In the genomic region with DNA sequence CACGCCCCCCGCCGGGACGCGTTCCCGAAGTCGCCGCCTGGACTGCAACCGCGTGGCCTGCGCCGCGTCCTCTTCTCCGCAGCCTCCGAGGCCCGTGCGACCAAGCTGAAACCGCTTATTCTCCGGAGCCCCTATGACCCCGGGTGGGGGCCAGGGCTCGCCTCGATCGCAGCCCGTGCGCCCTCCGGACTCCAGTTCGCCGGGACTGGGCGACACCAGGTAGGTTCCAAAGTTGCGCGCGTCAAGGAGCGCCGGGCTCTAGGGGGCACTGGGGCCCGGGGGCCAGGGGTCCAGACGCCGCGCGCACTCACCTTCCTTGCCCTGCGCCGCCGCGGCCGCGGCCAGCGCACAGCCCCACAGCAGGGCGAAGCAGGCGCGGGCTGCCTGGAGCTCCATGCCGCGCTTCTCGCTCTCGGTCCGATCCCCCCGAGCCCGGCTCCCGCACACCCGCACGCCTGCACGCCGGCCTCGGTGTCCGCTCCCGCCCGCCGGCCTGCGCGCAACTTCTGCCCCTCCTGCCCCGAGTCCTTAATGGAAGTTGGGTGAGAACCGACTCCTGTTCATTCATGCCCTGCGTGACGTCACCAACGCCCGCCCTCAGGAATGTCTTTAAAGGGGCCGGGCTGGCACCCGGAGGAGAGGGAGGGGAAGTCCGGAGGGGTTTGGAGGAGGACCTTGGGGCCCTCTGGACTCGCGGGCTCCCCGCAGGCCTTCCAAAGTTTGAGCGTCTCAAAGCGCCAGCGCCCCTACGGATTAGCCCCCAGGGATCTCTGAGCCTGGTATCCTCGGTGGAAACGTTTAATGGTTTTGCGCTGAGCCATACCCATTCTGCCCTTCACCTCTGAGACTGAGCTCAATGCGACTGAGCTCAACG, we compare ENCODE assay signal across 1 cellular context.
TF ChIP-seq lines count a peak whose summit lies in the region.

A gene (minus strand): TSS at position 533 of the 874 bp plus-strand sequence. CDS start 137 bp downstream, at position 396.

TF ChIP-seq in WTC11, 78 proteins besides CTCF, POLR2A, EP300 and RAD21 (continued from another document and continues in another):
- TF ChIP-seq, protein P1, sequence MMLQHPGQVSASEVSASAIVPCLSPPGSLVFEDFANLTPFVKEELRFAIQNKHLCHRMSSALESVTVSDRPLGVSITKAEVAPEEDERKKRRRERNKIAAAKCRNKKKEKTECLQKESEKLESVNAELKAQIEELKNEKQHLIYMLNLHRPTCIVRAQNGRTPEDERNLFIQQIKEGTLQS (CRISPR knock-in tag; conservative IDR thresholded peaks at IDR 0.05) = no peak
- TF ChIP-seq ATF1 (CRISPR knock-in tag; IDR thresholded peaks at IDR 0.05) (no peak), MYBL2 (CRISPR knock-in tag; IDR thresholded peaks at IDR 0.05) (no peak; the same call in 1 of the 2 replicates), CBFB (CRISPR knock-in tag; IDR thresholded peaks at IDR 0.05; ENCODE audit: low read depth) (0 out of 2 replicates have a peak, but pooled peaks have one; percentile 61), SP1 (CRISPR knock-in tag; conservative IDR thresholded peaks at IDR 0.05) (peak; percentile 75), NFYB (CRISPR knock-in tag; conservative IDR thresholded peaks at IDR 0.05; ENCODE audit: low read depth) (no peak), SMAD4 (CRISPR knock-in tag; IDR thresholded peaks at IDR 0.05) (no peak), IRF2 (CRISPR knock-in tag; IDR thresholded peaks at IDR 0.05; ENCODE audit: borderline replicate concordance, low read depth) (no peak), SMAD3 (CRISPR knock-in tag; IDR thresholded peaks at IDR 0.05; ENCODE audit: borderline replicate concordance) (peak; percentile 42; the same call in 1 of the 2 replicates), JUN (CRISPR knock-in tag; IDR thresholded peaks at IDR 0.05) (no peak), SOX15 (CRISPR knock-in tag; IDR thresholded peaks at IDR 0.05) (no peak), RELA (CRISPR knock-in tag; IDR thresholded peaks at IDR 0.05; ENCODE audit: borderline replicate concordance) (no peak), GTF2I (CRISPR knock-in tag; conservative IDR thresholded peaks at IDR 0.05) (no peak), ZNF317 (CRISPR knock-in tag; IDR thresholded peaks at IDR 0.05; ENCODE audit: borderline replicate concordance, low read depth) (no peak), ZBTB21 (CRISPR knock-in tag; IDR thresholded peaks at IDR 0.05; ENCODE audit: borderline replicate concordance) (no peak; the same call in 1 of the 2 replicates), TEAD1 (CRISPR knock-in tag; IDR thresholded peaks at IDR 0.05) (peak; percentile 86), FOXK1 (CRISPR knock-in tag; IDR thresholded peaks at IDR 0.05) (peak; percentile 43; the same call in 1 of the 2 replicates), EMX1 (CRISPR knock-in tag; IDR thresholded peaks at IDR 0.05) (no peak), PRRX2 (CRISPR knock-in tag; IDR thresholded peaks at IDR 0.05) (no peak), ZNF416 (CRISPR knock-in tag; IDR thresholded peaks at IDR 0.05) (no peak), TP53 (CRISPR knock-in tag; IDR thresholded peaks at IDR 0.05) (peak; percentile 73; the same call in 1 of the 2 replicates)
- TF ChIP-seq, protein P2, sequence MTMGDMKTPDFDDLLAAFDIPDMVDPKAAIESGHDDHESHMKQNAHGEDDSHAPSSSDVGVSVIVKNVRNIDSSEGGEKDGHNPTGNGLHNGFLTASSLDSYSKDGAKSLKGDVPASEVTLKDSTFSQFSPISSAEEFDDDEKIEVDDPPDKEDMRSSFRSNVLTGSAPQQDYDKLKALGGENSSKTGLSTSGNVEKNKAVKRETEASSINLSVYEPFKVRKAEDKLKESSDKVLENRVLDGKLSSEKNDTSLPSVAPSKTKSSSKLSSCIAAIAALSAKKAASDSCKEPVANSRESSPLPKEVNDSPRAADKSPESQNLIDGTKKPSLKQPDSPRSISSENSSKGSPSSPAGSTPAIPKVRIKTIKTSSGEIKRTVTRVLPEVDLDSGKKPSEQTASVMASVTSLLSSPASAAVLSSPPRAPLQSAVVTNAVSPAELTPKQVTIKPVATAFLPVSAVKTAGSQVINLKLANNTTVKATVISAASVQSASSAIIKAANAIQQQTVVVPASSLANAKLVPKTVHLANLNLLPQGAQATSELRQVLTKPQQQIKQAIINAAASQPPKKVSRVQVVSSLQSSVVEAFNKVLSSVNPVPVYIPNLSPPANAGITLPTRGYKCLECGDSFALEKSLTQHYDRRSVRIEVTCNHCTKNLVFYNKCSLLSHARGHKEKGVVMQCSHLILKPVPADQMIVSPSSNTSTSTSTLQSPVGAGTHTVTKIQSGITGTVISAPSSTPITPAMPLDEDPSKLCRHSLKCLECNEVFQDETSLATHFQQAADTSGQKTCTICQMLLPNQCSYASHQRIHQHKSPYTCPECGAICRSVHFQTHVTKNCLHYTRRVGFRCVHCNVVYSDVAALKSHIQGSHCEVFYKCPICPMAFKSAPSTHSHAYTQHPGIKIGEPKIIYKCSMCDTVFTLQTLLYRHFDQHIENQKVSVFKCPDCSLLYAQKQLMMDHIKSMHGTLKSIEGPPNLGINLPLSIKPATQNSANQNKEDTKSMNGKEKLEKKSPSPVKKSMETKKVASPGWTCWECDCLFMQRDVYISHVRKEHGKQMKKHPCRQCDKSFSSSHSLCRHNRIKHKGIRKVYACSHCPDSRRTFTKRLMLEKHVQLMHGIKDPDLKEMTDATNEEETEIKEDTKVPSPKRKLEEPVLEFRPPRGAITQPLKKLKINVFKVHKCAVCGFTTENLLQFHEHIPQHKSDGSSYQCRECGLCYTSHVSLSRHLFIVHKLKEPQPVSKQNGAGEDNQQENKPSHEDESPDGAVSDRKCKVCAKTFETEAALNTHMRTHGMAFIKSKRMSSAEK (CRISPR knock-in tag; IDR thresholded peaks at IDR 0.05; ENCODE audit: borderline replicate concordance) = no peak
- TF ChIP-seq, protein P3, sequence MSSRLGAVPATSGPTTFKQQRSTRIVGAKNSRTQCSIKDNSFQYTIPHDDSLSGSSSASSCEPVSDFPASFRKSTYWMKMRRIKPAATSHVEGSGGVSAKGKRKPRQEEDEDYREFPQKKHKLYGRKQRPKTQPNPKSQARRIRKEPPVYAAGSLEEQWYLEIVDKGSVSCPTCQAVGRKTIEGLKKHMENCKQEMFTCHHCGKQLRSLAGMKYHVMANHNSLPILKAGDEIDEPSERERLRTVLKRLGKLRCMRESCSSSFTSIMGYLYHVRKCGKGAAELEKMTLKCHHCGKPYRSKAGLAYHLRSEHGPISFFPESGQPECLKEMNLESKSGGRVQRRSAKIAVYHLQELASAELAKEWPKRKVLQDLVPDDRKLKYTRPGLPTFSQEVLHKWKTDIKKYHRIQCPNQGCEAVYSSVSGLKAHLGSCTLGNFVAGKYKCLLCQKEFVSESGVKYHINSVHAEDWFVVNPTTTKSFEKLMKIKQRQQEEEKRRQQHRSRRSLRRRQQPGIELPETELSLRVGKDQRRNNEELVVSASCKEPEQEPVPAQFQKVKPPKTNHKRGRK (CRISPR knock-in tag; IDR thresholded peaks at IDR 0.05; ENCODE audit: borderline replicate concordance) = no peak
- TF ChIP-seq, protein P4, sequence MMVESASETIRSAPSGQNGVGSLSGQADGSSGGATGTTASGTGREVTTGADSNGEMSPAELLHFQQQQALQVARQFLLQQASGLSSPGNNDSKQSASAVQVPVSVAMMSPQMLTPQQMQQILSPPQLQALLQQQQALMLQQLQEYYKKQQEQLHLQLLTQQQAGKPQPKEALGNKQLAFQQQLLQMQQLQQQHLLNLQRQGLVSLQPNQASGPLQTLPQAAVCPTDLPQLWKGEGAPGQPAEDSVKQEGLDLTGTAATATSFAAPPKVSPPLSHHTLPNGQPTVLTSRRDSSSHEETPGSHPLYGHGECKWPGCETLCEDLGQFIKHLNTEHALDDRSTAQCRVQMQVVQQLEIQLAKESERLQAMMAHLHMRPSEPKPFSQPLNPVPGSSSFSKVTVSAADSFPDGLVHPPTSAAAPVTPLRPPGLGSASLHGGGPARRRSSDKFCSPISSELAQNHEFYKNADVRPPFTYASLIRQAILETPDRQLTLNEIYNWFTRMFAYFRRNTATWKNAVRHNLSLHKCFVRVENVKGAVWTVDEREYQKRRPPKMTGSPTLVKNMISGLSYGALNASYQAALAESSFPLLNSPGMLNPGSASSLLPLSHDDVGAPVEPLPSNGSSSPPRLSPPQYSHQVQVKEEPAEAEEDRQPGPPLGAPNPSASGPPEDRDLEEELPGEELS (CRISPR knock-in tag; IDR thresholded peaks at IDR 0.05) = 0 out of 2 replicates have a peak, but pooled peaks have one; percentile 15
- TF ChIP-seq, protein P5, sequence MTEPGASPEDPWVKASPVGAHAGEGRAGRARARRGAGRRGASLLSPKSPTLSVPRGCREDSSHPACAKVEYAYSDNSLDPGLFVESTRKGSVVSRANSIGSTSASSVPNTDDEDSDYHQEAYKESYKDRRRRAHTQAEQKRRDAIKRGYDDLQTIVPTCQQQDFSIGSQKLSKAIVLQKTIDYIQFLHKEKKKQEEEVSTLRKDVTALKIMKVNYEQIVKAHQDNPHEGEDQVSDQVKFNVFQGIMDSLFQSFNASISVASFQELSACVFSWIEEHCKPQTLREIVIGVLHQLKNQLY (CRISPR knock-in tag; IDR thresholded peaks at IDR 0.05) = no peak
- TF ChIP-seq, protein P6, sequence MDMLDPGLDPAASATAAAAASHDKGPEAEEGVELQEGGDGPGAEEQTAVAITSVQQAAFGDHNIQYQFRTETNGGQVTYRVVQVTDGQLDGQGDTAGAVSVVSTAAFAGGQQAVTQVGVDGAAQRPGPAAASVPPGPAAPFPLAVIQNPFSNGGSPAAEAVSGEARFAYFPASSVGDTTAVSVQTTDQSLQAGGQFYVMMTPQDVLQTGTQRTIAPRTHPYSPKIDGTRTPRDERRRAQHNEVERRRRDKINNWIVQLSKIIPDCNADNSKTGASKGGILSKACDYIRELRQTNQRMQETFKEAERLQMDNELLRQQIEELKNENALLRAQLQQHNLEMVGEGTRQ (CRISPR knock-in tag; IDR thresholded peaks at IDR 0.05) = no peak
- TF ChIP-seq, protein P7, sequence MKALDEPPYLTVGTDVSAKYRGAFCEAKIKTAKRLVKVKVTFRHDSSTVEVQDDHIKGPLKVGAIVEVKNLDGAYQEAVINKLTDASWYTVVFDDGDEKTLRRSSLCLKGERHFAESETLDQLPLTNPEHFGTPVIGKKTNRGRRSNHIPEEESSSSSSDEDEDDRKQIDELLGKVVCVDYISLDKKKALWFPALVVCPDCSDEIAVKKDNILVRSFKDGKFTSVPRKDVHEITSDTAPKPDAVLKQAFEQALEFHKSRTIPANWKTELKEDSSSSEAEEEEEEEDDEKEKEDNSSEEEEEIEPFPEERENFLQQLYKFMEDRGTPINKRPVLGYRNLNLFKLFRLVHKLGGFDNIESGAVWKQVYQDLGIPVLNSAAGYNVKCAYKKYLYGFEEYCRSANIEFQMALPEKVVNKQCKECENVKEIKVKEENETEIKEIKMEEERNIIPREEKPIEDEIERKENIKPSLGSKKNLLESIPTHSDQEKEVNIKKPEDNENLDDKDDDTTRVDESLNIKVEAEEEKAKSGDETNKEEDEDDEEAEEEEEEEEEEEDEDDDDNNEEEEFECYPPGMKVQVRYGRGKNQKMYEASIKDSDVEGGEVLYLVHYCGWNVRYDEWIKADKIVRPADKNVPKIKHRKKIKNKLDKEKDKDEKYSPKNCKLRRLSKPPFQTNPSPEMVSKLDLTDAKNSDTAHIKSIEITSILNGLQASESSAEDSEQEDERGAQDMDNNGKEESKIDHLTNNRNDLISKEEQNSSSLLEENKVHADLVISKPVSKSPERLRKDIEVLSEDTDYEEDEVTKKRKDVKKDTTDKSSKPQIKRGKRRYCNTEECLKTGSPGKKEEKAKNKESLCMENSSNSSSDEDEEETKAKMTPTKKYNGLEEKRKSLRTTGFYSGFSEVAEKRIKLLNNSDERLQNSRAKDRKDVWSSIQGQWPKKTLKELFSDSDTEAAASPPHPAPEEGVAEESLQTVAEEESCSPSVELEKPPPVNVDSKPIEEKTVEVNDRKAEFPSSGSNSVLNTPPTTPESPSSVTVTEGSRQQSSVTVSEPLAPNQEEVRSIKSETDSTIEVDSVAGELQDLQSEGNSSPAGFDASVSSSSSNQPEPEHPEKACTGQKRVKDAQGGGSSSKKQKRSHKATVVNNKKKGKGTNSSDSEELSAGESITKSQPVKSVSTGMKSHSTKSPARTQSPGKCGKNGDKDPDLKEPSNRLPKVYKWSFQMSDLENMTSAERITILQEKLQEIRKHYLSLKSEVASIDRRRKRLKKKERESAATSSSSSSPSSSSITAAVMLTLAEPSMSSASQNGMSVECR (CRISPR knock-in tag; IDR thresholded peaks at IDR 0.05; ENCODE audit: borderline replicate concordance) = peak; percentile 74
- TF ChIP-seq, protein P8, sequence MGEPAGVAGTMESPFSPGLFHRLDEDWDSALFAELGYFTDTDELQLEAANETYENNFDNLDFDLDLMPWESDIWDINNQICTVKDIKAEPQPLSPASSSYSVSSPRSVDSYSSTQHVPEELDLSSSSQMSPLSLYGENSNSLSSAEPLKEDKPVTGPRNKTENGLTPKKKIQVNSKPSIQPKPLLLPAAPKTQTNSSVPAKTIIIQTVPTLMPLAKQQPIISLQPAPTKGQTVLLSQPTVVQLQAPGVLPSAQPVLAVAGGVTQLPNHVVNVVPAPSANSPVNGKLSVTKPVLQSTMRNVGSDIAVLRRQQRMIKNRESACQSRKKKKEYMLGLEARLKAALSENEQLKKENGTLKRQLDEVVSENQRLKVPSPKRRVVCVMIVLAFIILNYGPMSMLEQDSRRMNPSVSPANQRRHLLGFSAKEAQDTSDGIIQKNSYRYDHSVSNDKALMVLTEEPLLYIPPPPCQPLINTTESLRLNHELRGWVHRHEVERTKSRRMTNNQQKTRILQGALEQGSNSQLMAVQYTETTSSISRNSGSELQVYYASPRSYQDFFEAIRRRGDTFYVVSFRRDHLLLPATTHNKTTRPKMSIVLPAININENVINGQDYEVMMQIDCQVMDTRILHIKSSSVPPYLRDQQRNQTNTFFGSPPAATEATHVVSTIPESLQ (CRISPR knock-in tag; IDR thresholded peaks at IDR 0.05) = no peak
- TF ChIP-seq, protein P9, sequence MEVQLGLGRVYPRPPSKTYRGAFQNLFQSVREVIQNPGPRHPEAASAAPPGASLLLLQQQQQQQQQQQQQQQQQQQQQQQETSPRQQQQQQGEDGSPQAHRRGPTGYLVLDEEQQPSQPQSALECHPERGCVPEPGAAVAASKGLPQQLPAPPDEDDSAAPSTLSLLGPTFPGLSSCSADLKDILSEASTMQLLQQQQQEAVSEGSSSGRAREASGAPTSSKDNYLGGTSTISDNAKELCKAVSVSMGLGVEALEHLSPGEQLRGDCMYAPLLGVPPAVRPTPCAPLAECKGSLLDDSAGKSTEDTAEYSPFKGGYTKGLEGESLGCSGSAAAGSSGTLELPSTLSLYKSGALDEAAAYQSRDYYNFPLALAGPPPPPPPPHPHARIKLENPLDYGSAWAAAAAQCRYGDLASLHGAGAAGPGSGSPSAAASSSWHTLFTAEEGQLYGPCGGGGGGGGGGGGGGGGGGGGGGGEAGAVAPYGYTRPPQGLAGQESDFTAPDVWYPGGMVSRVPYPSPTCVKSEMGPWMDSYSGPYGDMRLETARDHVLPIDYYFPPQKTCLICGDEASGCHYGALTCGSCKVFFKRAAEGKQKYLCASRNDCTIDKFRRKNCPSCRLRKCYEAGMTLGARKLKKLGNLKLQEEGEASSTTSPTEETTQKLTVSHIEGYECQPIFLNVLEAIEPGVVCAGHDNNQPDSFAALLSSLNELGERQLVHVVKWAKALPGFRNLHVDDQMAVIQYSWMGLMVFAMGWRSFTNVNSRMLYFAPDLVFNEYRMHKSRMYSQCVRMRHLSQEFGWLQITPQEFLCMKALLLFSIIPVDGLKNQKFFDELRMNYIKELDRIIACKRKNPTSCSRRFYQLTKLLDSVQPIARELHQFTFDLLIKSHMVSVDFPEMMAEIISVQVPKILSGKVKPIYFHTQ (CRISPR knock-in tag; IDR thresholded peaks at IDR 0.05) = no peak
- TF ChIP-seq, protein P10, sequence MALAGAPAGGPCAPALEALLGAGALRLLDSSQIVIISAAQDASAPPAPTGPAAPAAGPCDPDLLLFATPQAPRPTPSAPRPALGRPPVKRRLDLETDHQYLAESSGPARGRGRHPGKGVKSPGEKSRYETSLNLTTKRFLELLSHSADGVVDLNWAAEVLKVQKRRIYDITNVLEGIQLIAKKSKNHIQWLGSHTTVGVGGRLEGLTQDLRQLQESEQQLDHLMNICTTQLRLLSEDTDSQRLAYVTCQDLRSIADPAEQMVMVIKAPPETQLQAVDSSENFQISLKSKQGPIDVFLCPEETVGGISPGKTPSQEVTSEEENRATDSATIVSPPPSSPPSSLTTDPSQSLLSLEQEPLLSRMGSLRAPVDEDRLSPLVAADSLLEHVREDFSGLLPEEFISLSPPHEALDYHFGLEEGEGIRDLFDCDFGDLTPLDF (CRISPR knock-in tag; IDR thresholded peaks at IDR 0.05) = no peak
